Comparison of ENCODE assay signal across 1 cellular context in the genomic region with DNA sequence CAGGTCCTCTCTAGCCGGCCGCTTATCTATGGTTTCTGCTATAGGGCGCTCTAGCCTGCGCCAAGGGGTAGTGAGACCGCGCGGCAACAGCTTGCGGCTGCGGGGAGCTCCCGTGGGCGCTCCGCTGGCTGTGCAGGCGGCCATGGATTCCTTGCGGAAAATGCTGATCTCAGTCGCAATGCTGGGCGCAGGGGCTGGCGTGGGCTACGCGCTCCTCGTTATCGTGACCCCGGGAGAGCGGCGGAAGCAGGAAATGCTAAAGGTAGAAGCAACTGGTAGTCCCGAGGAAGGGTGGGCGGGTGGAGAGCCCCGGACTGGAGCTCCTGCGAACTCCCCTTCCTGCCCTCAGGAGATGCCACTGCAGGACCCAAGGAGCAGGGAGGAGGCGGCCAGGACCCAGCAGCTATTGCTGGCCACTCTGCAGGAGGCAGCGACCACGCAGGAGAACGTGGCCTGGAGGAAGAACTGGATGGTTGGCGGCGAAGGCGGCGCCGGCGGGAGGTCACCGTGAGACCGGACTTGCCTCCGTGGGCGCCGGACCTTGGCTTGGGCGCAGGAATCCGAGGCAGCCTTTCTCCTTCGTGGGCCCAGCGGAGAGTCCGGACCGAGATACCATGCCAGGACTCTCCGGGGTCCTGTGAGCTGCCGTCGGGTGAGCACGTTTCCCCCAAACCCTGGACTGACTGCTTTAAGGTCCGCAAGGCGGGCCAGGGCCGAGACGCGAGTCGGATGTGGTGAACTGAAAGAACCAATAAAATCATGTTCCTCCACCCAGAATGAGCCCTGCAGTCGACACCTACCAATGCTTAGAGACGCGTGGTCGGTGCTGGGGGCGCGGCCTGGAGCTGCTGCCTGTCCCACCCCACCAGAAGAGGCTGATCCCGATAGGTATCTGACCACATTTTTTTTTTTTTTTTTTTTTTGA.
TF ChIP-seq lines count a peak whose summit lies in the region.

LBHD1 (minus strand) TSS at position 664 of the 925 bp plus-strand sequence. CDS start 2,236 bp downstream, outside the sequence.
A gene with protein sequence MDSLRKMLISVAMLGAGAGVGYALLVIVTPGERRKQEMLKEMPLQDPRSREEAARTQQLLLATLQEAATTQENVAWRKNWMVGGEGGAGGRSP (plus strand): TSS at position 70 of the 925 bp plus-strand sequence. CDS start 73 bp downstream, at position 143.

TF ChIP-seq in WTC11, 78 proteins besides CTCF, POLR2A, EP300 and RAD21 (continued from another document):
- TF ChIP-seq ZBTB21 (CRISPR knock-in tag; IDR thresholded peaks at IDR 0.05; ENCODE audit: borderline replicate concordance) (peak; percentile 68; the same call in 1 of the 2 replicates), NR2C2 (CRISPR knock-in tag; IDR thresholded peaks at IDR 0.05) (no peak), FOXP4 (CRISPR knock-in tag; IDR thresholded peaks at IDR 0.05) (peak; percentile 41), NR3C1 (CRISPR knock-in tag; conservative IDR thresholded peaks at IDR 0.05; ENCODE audit: low read depth) (no peak), KAT7 (CRISPR knock-in tag; IDR thresholded peaks at IDR 0.05; ENCODE audit: borderline replicate concordance) (peak; percentile 72; the same call in 1 of the 2 replicates), ZMAT4 (CRISPR knock-in tag; IDR thresholded peaks at IDR 0.05) (no peak), NR1H2 (CRISPR knock-in tag; IDR thresholded peaks at IDR 0.05) (no peak), ATF2 (CRISPR knock-in tag; IDR thresholded peaks at IDR 0.05; ENCODE audit: borderline replicate concordance, low read depth) (peak; percentile 15; the same call in 1 of the 2 replicates), RELA (CRISPR knock-in tag; IDR thresholded peaks at IDR 0.05; ENCODE audit: borderline replicate concordance) (peak; percentile 37; the same call in 1 of the 2 replicates), NFE2L1 (CRISPR knock-in tag; IDR thresholded peaks at IDR 0.05) (0 out of 2 replicates have a peak, but pooled peaks have one; percentile 7), HMGA2 (CRISPR knock-in tag; IDR thresholded peaks at IDR 0.05) (no peak), ZNF317 (CRISPR knock-in tag; IDR thresholded peaks at IDR 0.05; ENCODE audit: borderline replicate concordance, low read depth) (no peak), USF1 (CRISPR knock-in tag; IDR thresholded peaks at IDR 0.05) (peak; percentile 3), ZBTB43 (CRISPR knock-in tag; IDR thresholded peaks at IDR 0.05) (peak; percentile 82), ZNF281 (CRISPR knock-in tag; IDR thresholded peaks at IDR 0.05) (no peak), ZNF232 (CRISPR knock-in tag; IDR thresholded peaks at IDR 0.05) (peak; percentile 64; the same call in 1 of the 2 replicates), USF2 (CRISPR knock-in tag; IDR thresholded peaks at IDR 0.05) (peak; percentile 52), GTF2I (CRISPR knock-in tag; conservative IDR thresholded peaks at IDR 0.05) (no peak), TP53 (CRISPR knock-in tag; IDR thresholded peaks at IDR 0.05) (no peak)
- TF ChIP-seq, protein P1, sequence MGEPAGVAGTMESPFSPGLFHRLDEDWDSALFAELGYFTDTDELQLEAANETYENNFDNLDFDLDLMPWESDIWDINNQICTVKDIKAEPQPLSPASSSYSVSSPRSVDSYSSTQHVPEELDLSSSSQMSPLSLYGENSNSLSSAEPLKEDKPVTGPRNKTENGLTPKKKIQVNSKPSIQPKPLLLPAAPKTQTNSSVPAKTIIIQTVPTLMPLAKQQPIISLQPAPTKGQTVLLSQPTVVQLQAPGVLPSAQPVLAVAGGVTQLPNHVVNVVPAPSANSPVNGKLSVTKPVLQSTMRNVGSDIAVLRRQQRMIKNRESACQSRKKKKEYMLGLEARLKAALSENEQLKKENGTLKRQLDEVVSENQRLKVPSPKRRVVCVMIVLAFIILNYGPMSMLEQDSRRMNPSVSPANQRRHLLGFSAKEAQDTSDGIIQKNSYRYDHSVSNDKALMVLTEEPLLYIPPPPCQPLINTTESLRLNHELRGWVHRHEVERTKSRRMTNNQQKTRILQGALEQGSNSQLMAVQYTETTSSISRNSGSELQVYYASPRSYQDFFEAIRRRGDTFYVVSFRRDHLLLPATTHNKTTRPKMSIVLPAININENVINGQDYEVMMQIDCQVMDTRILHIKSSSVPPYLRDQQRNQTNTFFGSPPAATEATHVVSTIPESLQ (CRISPR knock-in tag; IDR thresholded peaks at IDR 0.05), result no peak
- TF ChIP-seq, protein P2, sequence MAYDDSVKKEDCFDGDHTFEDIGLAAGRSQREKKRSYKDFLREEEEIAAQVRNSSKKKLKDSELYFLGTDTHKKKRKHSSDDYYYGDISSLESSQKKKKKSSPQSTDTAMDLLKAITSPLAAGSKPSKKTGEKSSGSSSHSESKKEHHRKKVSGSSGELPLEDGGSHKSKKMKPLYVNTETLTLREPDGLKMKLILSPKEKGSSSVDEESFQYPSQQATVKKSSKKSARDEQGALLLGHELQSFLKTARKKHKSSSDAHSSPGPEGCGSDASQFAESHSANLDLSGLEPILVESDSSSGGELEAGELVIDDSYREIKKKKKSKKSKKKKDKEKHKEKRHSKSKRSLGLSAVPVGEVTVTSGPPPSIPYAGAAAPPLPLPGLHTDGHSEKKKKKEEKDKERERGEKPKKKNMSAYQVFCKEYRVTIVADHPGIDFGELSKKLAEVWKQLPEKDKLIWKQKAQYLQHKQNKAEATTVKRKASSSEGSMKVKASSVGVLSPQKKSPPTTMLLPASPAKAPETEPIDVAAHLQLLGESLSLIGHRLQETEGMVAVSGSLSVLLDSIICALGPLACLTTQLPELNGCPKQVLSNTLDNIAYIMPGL (CRISPR knock-in tag; IDR thresholded peaks at IDR 0.05), result 0 out of 2 replicates have a peak, but pooled peaks have one; percentile 75
- TF ChIP-seq, protein P3, sequence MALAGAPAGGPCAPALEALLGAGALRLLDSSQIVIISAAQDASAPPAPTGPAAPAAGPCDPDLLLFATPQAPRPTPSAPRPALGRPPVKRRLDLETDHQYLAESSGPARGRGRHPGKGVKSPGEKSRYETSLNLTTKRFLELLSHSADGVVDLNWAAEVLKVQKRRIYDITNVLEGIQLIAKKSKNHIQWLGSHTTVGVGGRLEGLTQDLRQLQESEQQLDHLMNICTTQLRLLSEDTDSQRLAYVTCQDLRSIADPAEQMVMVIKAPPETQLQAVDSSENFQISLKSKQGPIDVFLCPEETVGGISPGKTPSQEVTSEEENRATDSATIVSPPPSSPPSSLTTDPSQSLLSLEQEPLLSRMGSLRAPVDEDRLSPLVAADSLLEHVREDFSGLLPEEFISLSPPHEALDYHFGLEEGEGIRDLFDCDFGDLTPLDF (CRISPR knock-in tag; IDR thresholded peaks at IDR 0.05), result peak; percentile 64; the same call in 1 of the 2 replicates
